Comparison of ENCODE assay signal across 14 cellular contexts in genomic region chr7:101912711-101913110, GRCh38.
DNase-seq lines count a peak whose midpoint lies in the region; ATAC-seq, FAIRE-seq and TF ChIP-seq lines count a peak whose summit lies in the region.
"Had no signal": no experiment of that assay in that cellular context is flagged by ENCODE, and none has a peak within 500 bp of the region (broad histone marks: within the 10 kb centered on the region; RNA-seq: fewer than 3 reads in every experiment).

No MANE protein-coding gene starts in this region.

- H3K27me3 Mint-ChIP-seq in progenitor cell of endocrine pancreas = no peaks in the 10 kb centered on the region
- no peaks in the 10 kb centered on the region for H3K27me3 Mint-ChIP-seq in activated CD4-positive, alpha-beta T cell treated with anti-CD3 and anti-CD28 coated beads for 36 hours

- H3K4me3 ChIP-seq in BLaER1 (no peak overlapping the region), K562 (no peak overlapping the region), right atrium auricular region (no peak overlapping the region)

- DNase-seq in K562 (ENCODE audit: extremely low read depth in 1 of 4, low spot score in 3 of 4) = peak in 2 of 4 experiments; percentile 42 to 51
- no peak for DNase-seq in right atrium auricular region (ENCODE audit: low spot score)
- DNase-seq in progenitor cell of endocrine pancreas (ENCODE audit: low spot score, unreplicated experiment) = no peak
- no peak for DNase-seq in activated CD4-positive, alpha-beta T cell treated with anti-CD3 and anti-CD28 coated beads for 36 hours
- DNase-seq in occipital lobe (lab: John Stamatoyannopoulos, UW) = no peak
- DNase-seq: activated CD4-positive, alpha-beta T cell treated with anti-CD3 and anti-CD28 coated beads, Interleukin-2, amount 50 U/mL, for 4 hours; activated T-cell treated with anti-CD3 and anti-CD28 coated beads, Interleukin-2, amount 50 U/mL, for 72 hours; cortex of kidney; DMS153; immature natural killer cell; NCI-H2029 treated with DMSO at 0.1 percent for 48 hours had no signal

- peaks cover 67% of the 10 kb centered on the region for H3K36me3 ChIP-seq in BLaER1
- peaks cover 28% of the 10 kb centered on the region; the same call in 2 of the 3 replicates for H3K36me3 ChIP-seq in K562 (ENCODE audit: control insufficient read depth, insufficient read depth, low read length)
- H3K36me3 ChIP-seq in right atrium auricular region = peaks cover 18% of the 10 kb centered on the region

- no peak overlapping the region for H3K4me3 Mint-ChIP-seq in progenitor cell of endocrine pancreas (ENCODE audit: low read depth)
- H3K4me3 Mint-ChIP-seq in activated CD4-positive, alpha-beta T cell treated with anti-CD3 and anti-CD28 coated beads for 36 hours = no peak overlapping the region
- H3K4me3 Mint-ChIP-seq: activated T-cell treated with anti-CD3 and anti-CD28 coated beads, Interleukin-2, amount 50 U/mL, for 72 hours; immature natural killer cell had no signal

- no peak for FAIRE-seq in K562 (lab: Jason Lieb, UNC)

- CTCF ChIA-PET in K562 (lab: Yijun Ruan, JAX; ENCODE audit: low intra/inter-chr PET ratio) = no interaction called here
- CTCF ChIA-PET in activated CD4-positive, alpha-beta T cell treated with anti-CD3 and anti-CD28 coated beads for 36 hours (lab: Charles Lee) = no interaction called here

- no peaks in the 10 kb centered on the region for H3K27me3 ChIP-seq in BLaER1
- H3K27me3 ChIP-seq in K562 (ENCODE audit: control insufficient read depth in 2 of 2, insufficient read depth in 2 of 2, low read length in 2 of 2) = no peaks in the 10 kb centered on the region
- no peaks in the 10 kb centered on the region for H3K27me3 ChIP-seq in right atrium auricular region

- no peak for TF ChIP-seq POLR2A in K562 (conservative IDR thresholded peaks at IDR 0.05)

- TF ChIP-seq CTCF in K562 (IDR thresholded peaks at IDR 0.05 in 2 of 3, conservative IDR thresholded peaks at IDR 0.05 in 1 of 3; ENCODE audit: insufficient read depth in 2 of 3, low read depth in 1 of 3, low read length in 3 of 3) (no peak), right atrium auricular region (IDR thresholded peaks at IDR 0.05) (no peak), progenitor cell of endocrine pancreas (IDR thresholded peaks at IDR 0.05; ENCODE audit: unreplicated experiment) (no peak)

- TF ChIP-seq RAD21 in K562 (CRISPR knock-in tag; conservative IDR thresholded peaks at IDR 0.05 in 1 of 2, IDR thresholded peaks at IDR 0.05 in 1 of 2) = no peak

- H3K27ac ChIP-seq in BLaER1 (peak overlapping the region; percentile 72), K562 (ENCODE audit: extremely low read depth, low read depth, low read length) (peak overlapping the region; percentile 59), right atrium auricular region (peak overlapping the region; percentile 68 to 82)

- peaks cover 91% of the 10 kb centered on the region for H3K4me1 ChIP-seq in BLaER1
- H3K4me1 ChIP-seq in K562 (replicated peaks in 1 of 2; ENCODE audit: control insufficient read depth in 2 of 2, insufficient read depth in 2 of 2, low read length in 2 of 2) = peaks cover 31 to 42% of the 10 kb centered on the region in 2 experiments
- H3K4me1 ChIP-seq in right atrium auricular region = peaks cover 0 to 51% of the 10 kb centered on the region in 2 donors

- peaks cover 94% of the 10 kb centered on the region for H4K20me1 ChIP-seq in BLaER1
- H4K20me1 ChIP-seq in K562 (replicated peaks; ENCODE audit: control insufficient read depth, insufficient read depth, low read length) = peaks cover 6% of the 10 kb centered on the region; the same call in 1 of the 2 replicates

- no peak for TF ChIP-seq EP300 in K562 (IDR thresholded peaks at IDR 0.05; ENCODE audit: low read length)

- in situ Hi-C loops in K562 (cut with MboI) = no loop called here

- H3K9ac ChIP-seq in BLaER1 (peak overlapping the region; percentile 42), K562 (ENCODE audit: insufficient read depth in 1 of 2, low read depth in 2 of 2, low read length in 2 of 2) (peak overlapping the region; percentile 24 to 69; a peak in 2 of 4 replicates)

- H3K4me1 Mint-ChIP-seq in progenitor cell of endocrine pancreas (ENCODE audit: low read depth) = peaks cover 18% of the 10 kb centered on the region
- peaks cover 6% of the 10 kb centered on the region for H3K4me1 Mint-ChIP-seq in activated CD4-positive, alpha-beta T cell treated with anti-CD3 and anti-CD28 coated beads for 36 hours

- no TSS peak for BruUV-seq in K562 (replicated peaks; lab: Mats Ljungman, UMichigan)

- ATAC-seq in K562 (no peak), HG03045 (IDR thresholded peaks at IDR 0.05; ENCODE audit: unreplicated experiment) (no peak), GM21528 (IDR thresholded peaks at IDR 0.05; ENCODE audit: low FRiP score, unreplicated experiment) (no peak)
- no peak for ATAC-seq in activated CD4-positive, alpha-beta T cell treated with anti-CD3 and anti-CD28 coated beads for 36 hours
- ATAC-seq: activated T-cell treated with anti-CD3 and anti-CD28 coated beads, Interleukin-2, amount 50 U/mL, for 72 hours had no signal

- peaks cover 5% of the 10 kb centered on the region for H3K9me1 ChIP-seq in K562 (ENCODE audit: control insufficient read depth, insufficient read depth, low read length)

- H3K79me2 ChIP-seq in K562 (ENCODE audit: control insufficient read depth, insufficient read depth, low read length) = peaks cover 60% of the 10 kb centered on the region

- WGBS in K562 (ENCODE audit: insufficient coverage, low coverage, missing lambda C conversion rate) = 47% methylated on average over 12 of the region's 12 CpGs

- no peaks in the 10 kb centered on the region for H3K9me3 Mint-ChIP-seq in progenitor cell of endocrine pancreas (ENCODE audit: low read depth)
- no peaks in the 10 kb centered on the region for H3K9me3 Mint-ChIP-seq in activated CD4-positive, alpha-beta T cell treated with anti-CD3 and anti-CD28 coated beads for 36 hours (ENCODE audit: low read depth)
- H3K9me3 Mint-ChIP-seq: activated T-cell treated with anti-CD3 and anti-CD28 coated beads, Interleukin-2, amount 50 U/mL, for 72 hours had no signal

- intact Hi-C loops in K562 (cut with micrococcal nuclease) = loop anchor here (2.0 kb wide), 1 partner anchor 56 kb away; no protein-coding TSS in a partner anchor
- intact Hi-C loops in activated CD4-positive, alpha-beta T cell treated with anti-CD3 and anti-CD28 coated beads for 36 hours (cut with DNase I, micrococcal nuclease) = no loop called here

- POLR2A ChIA-PET in K562 (lab: Yijun Ruan, JAX) = no interaction called here
- POLR2A ChIA-PET in activated CD4-positive, alpha-beta T cell treated with anti-CD3 and anti-CD28 coated beads for 36 hours (lab: Charles Lee) = no interaction called here

- H3K27ac Mint-ChIP-seq in progenitor cell of endocrine pancreas = peak overlapping the region; percentile 90
- no peak overlapping the region for H3K27ac Mint-ChIP-seq in activated CD4-positive, alpha-beta T cell treated with anti-CD3 and anti-CD28 coated beads for 36 hours
- H3K27ac Mint-ChIP-seq: activated T-cell treated with anti-CD3 and anti-CD28 coated beads, Interleukin-2, amount 50 U/mL, for 72 hours; immature natural killer cell had no signal

- H3K9me3 ChIP-seq in BLaER1 (no peaks in the 10 kb centered on the region), K562 (replicated peaks; ENCODE audit: control insufficient read depth, insufficient read depth, low read depth, low read length) (no peaks in the 10 kb centered on the region), right atrium auricular region (no peaks in the 10 kb centered on the region)

- peak overlapping the region; percentile 85 for H3K4me2 ChIP-seq in BLaER1
- peak overlapping the region; percentile 56 for H3K4me2 ChIP-seq in K562 (ENCODE audit: insufficient read depth, low read length)

- no peak overlapping the region for H2AFZ ChIP-seq in K562 (ENCODE audit: low read depth, low read length)

- peaks cover 9% of the 10 kb centered on the region for H3K36me3 Mint-ChIP-seq in progenitor cell of endocrine pancreas (ENCODE audit: insufficient read depth)
- H3K36me3 Mint-ChIP-seq in activated CD4-positive, alpha-beta T cell treated with anti-CD3 and anti-CD28 coated beads for 36 hours (ENCODE audit: low read depth) = peaks cover 2% of the 10 kb centered on the region

TF ChIP-seq in K562, 482 proteins besides CTCF, POLR2A, EP300 and RAD21 (continues in another document):
- TF ChIP-seq ZC3H11A (IDR thresholded peaks at IDR 0.05; ENCODE audit: low read depth, low read length) (no peak), NCOA6 (IDR thresholded peaks at IDR 0.05) (no peak), HDAC6 (IDR thresholded peaks at IDR 0.05; ENCODE audit: low read depth, low read length) (no peak), JUND (IDR thresholded peaks at IDR 0.05; ENCODE audit: borderline replicate concordance, low read depth, low read length) (peak; percentile 79), JUND (tag; IDR thresholded peaks at IDR 0.05; ENCODE audit: borderline replicate concordance, low read depth, low read length) (no peak; the same call in 1 of the 3 replicates), FOSL1 (tag; conservative IDR thresholded peaks at IDR 0.05) (peak; percentile 72), HNRNPK (IDR thresholded peaks at IDR 0.05; ENCODE audit: low read depth, low read length, poor library complexity, severe bottlenecking) (no peak), NFYB (IDR thresholded peaks at IDR 0.05; ENCODE audit: extremely low read depth, insufficient read length) (no peak), SAFB (IDR thresholded peaks at IDR 0.05; ENCODE audit: borderline replicate concordance, low read depth, low read length) (no peak)
- TF ChIP-seq, protein P1, sequence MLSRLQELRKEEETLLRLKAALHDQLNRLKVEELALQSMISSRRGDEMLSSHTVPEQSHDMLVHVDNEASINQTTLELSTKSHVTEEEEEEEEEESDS (CRISPR knock-in tag; IDR thresholded peaks at IDR 0.05) = no peak
- TF ChIP-seq, protein P2, sequence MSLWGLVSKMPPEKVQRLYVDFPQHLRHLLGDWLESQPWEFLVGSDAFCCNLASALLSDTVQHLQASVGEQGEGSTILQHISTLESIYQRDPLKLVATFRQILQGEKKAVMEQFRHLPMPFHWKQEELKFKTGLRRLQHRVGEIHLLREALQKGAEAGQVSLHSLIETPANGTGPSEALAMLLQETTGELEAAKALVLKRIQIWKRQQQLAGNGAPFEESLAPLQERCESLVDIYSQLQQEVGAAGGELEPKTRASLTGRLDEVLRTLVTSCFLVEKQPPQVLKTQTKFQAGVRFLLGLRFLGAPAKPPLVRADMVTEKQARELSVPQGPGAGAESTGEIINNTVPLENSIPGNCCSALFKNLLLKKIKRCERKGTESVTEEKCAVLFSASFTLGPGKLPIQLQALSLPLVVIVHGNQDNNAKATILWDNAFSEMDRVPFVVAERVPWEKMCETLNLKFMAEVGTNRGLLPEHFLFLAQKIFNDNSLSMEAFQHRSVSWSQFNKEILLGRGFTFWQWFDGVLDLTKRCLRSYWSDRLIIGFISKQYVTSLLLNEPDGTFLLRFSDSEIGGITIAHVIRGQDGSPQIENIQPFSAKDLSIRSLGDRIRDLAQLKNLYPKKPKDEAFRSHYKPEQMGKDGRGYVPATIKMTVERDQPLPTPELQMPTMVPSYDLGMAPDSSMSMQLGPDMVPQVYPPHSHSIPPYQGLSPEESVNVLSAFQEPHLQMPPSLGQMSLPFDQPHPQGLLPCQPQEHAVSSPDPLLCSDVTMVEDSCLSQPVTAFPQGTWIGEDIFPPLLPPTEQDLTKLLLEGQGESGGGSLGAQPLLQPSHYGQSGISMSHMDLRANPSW (CRISPR knock-in tag; IDR thresholded peaks at IDR 0.05) = no peak
